In the genomic region with DNA sequence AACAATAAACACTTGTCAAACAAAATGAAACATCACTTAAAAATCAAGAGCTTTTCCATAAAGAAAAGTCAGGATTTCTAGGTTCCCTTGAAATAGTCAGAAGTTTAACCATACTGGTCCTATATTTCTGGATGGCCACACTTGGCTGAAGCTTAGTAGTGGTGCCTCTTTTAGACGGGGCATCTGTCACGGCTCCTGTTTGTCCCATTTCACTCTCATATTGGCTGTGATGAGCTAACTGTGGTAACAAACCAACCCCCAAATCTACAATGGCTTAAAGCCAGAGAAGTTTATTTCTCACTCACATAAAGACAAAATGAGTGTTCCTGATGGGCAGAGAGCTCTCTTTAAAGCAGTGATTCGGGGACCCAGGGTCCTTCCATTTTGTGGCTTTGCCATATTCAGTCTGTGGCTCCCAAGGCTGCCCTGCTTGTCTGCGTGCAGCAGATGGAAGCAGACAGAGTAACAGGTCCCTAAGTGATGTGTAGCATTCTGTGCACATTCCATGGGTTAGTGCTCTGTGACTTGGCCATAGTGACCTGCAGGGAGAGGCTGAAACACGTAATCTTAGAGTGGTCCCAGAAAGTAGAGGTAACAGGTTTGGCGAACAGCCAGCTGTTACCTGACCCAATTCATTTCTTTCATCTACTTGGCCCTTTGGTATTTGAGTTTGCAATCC, we compare ENCODE assay signal across 32 cellular contexts. TPM values are rescaled to one million over a fixed set of nuclear protein-coding genes. Genes with fewer than 3 reads are reported as not detected.
"Had no signal": no experiment of that assay in that cellular context is flagged by ENCODE, and none has a peak within 500 bp of the region (broad histone marks: within the 10 kb centered on the region; RNA-seq: fewer than 3 reads in every experiment).

No MANE protein-coding gene starts in this region.

- DNase-seq: hypothalamus; immature natural killer cell; left ventricle myocardium inferior; mesendoderm; naive B cell; natural killer cell; nephron progenitor cell; pancreas; posterior cingulate gyrus; retina; right cardiac atrium; stimulated activated CD4-positive, alpha-beta T cell treated with anti-CD3 and anti-CD28 coated beads, Interleukin-12 subunit alpha, Interleukin-12 subunit beta, amount 100 ng/mL, for 4 hours; stimulated activated CD4-positive, alpha-beta T cell treated with anti-CD3 and anti-CD28 coated beads, Interleukin-15, amount 100 ng/mL, for 24 hours; stimulated activated CD4-positive, alpha-beta T cell treated with anti-CD3 and anti-CD28 coated beads, Interleukin-2, amount 100 ng/mL, for 24 hours; stimulated activated CD4-positive, alpha-beta T cell treated with anti-CD3 and anti-CD28 coated beads, Interleukin-4, amount 100 ng/mL, for 1 hour; stimulated activated naive CD4-positive, alpha-beta T cell; tibial artery; trophoblast cell; upper lobe of right lung had no signal

- H3K27me3 ChIP-seq: neural progenitor cell, pancreas, suprapubic skin, upper lobe of right lung had no signal

- FAIRE-seq: islet of Langerhans, pancreas, urothelium cell line had no signal

- H3K9ac ChIP-seq: neural progenitor cell had no signal

- H3K4me2 ChIP-seq: neural progenitor cell had no signal

- ATAC-seq: natural killer cell; pancreas; right cardiac atrium; sciatic nerve; stimulated activated effector memory CD8-positive, alpha-beta T cell treated with anti-CD3 and anti-CD28 coated beads, Interleukin-12 subunit alpha, Interleukin-12 subunit beta, amount 100 ng/mL, for 72 hours; upper lobe of right lung had no signal

- H3K36me3 ChIP-seq: left ventricle myocardium inferior, neural progenitor cell, pancreas, prostate gland, suprapubic skin, thoracic aorta, tibial artery, upper lobe of right lung had no signal

- H3K9me3 Mint-ChIP-seq: immature natural killer cell; mesothelial cell of epicardium; naive B cell; natural killer cell; nephron progenitor cell; neural progenitor cell; stimulated activated effector memory CD8-positive, alpha-beta T cell treated with anti-CD3 and anti-CD28 coated beads, Interleukin-12 subunit alpha, Interleukin-12 subunit beta, amount 100 ng/mL, for 72 hours; stimulated activated naive CD8-positive, alpha-beta T cell treated with anti-CD3 and anti-CD28 coated beads, Interleukin-15, Interleukin-2, amounts not matched to agents 100 ng/mL and 50 ng/mL, for 24 hours had no signal

- H3K9me3 ChIP-seq: left ventricle myocardium inferior, pancreas, prostate gland, suprapubic skin, thoracic aorta, tibial artery, upper lobe of right lung had no signal

- H3K4me3 Mint-ChIP-seq: immature natural killer cell; mesothelial cell of epicardium; naive B cell; natural killer cell; nephron progenitor cell; neural progenitor cell; stimulated activated effector memory CD8-positive, alpha-beta T cell treated with anti-CD3 and anti-CD28 coated beads, Interleukin-12 subunit alpha, Interleukin-12 subunit beta, amount 100 ng/mL, for 72 hours; stimulated activated naive CD8-positive, alpha-beta T cell treated with anti-CD3 and anti-CD28 coated beads, Interleukin-15, Interleukin-2, amounts not matched to agents 100 ng/mL and 50 ng/mL, for 24 hours had no signal

- H3K27ac Mint-ChIP-seq: immature natural killer cell; mesothelial cell of epicardium; naive B cell; natural killer cell; nephron progenitor cell; neural progenitor cell; stimulated activated effector memory CD8-positive, alpha-beta T cell treated with anti-CD3 and anti-CD28 coated beads, Interleukin-12 subunit alpha, Interleukin-12 subunit beta, amount 100 ng/mL, for 72 hours; stimulated activated naive CD8-positive, alpha-beta T cell treated with anti-CD3 and anti-CD28 coated beads, Interleukin-15, Interleukin-2, amounts not matched to agents 100 ng/mL and 50 ng/mL, for 24 hours had no signal

- H2AFZ ChIP-seq: neural progenitor cell had no signal

- H3K27ac ChIP-seq: left ventricle myocardium inferior, neural progenitor cell, pancreas, prostate gland, skin epidermis, suprapubic skin, thoracic aorta, tibial artery, upper lobe of right lung had no signal

- H3K36me3 Mint-ChIP-seq: immature natural killer cell; mesothelial cell of epicardium; naive B cell; natural killer cell; neural progenitor cell; stimulated activated effector memory CD8-positive, alpha-beta T cell treated with anti-CD3 and anti-CD28 coated beads, Interleukin-12 subunit alpha, Interleukin-12 subunit beta, amount 100 ng/mL, for 72 hours had no signal

- H3K4me1 ChIP-seq: left ventricle myocardium inferior, neural progenitor cell, pancreas, prostate gland, suprapubic skin, tibial artery, upper lobe of right lung had no signal

- H3K4me1 Mint-ChIP-seq: immature natural killer cell; mesothelial cell of epicardium; natural killer cell; nephron progenitor cell; neural progenitor cell; stimulated activated effector memory CD8-positive, alpha-beta T cell treated with anti-CD3 and anti-CD28 coated beads, Interleukin-12 subunit alpha, Interleukin-12 subunit beta, amount 100 ng/mL, for 72 hours had no signal

- H3K4me3 ChIP-seq: left ventricle myocardium inferior, lung, neural progenitor cell, pancreas, prostate gland, skin epidermis, suprapubic skin, thoracic aorta, tibial artery, upper lobe of right lung had no signal

RNA-seq across cellular contexts. Expression of a gene that starts 18.7 kb away (rescaled TPM):
- total RNA-seq: mononuclear cell, natural killer cell, upper lobe of right lung had no signal
- polyA plus RNA-seq: immature natural killer cell had no signal
